ENCODE assay signal across 8 cellular contexts in genomic region chr5:148912714-148913398, GRCh38.
A peak's percentile ranks its signal among the peaks of the same experiment; 100 is the strongest.
DNase-seq lines count a peak whose midpoint lies in the region; ATAC-seq and TF ChIP-seq lines count a peak whose summit lies in the region.

No MANE protein-coding gene starts in this region.

- TF ChIP-seq POLR2A in prostate gland (IDR thresholded peaks at IDR 0.05): no peak

- peak; percentile 24 for TF ChIP-seq CTCF in fibroblast of mammary gland (conservative IDR thresholded peaks at IDR 0.05; ENCODE audit: control insufficient read depth, insufficient read depth, low read depth, low read length)
- peak in 3 of 4 experiments; percentile 22 to 57 (median 54) for TF ChIP-seq CTCF in prostate gland (IDR thresholded peaks at IDR 0.05)

- H3K36me3 ChIP-seq in GM23248 (ENCODE audit: low read depth): no peaks in the 10 kb centered on the region
- H3K36me3 ChIP-seq in SJCRH30: no peaks in the 10 kb centered on the region
- no peaks in the 10 kb centered on the region for H3K36me3 ChIP-seq in prostate gland

- H3K27ac ChIP-seq in GM23248 (peak overlapping the region; percentile 90), SJCRH30 (peak overlapping the region; percentile 51), prostate gland (no peak overlapping the region)

- no peaks in the 10 kb centered on the region for H3K27me3 ChIP-seq in GM23248 (replicated peaks; ENCODE audit: insufficient read depth)
- no peaks in the 10 kb centered on the region for H3K27me3 ChIP-seq in SJCRH30
- H3K27me3 ChIP-seq in prostate gland (replicated peaks; ENCODE audit: insufficient read depth): no peaks in the 10 kb centered on the region

- H3K9me3 ChIP-seq in GM23248 (ENCODE audit: low read depth) (no peaks in the 10 kb centered on the region), SJCRH30 (replicated peaks) (no peaks in the 10 kb centered on the region), prostate gland (no peaks in the 10 kb centered on the region)

- ATAC-seq in HG02623 (IDR thresholded peaks at IDR 0.05; ENCODE audit: unreplicated experiment): no peak

- H3K4me3 ChIP-seq in GM23248 (peak overlapping the region; percentile 35), SJCRH30 (no peak overlapping the region), fibroblast of mammary gland (ENCODE audit: control insufficient read depth, low read depth, low read length) (no peak overlapping the region), prostate gland (no peak overlapping the region)

- H3K9ac ChIP-seq in GM23248: peak overlapping the region; percentile 67

- 12 to 14% methylated on average over 9 of the region's 9 CpGs for WGBS in GM23248 (ENCODE audit: low coverage in 1 of 2, low lambda C conversion rate in 2 of 2, missing lambda C conversion rate in 2 of 2), 2 experiments
- WGBS in prostate gland: 47% methylated on average over 9 of the region's 9 CpGs

- DNase-seq in GM23248 (peak; percentile 99), SJCRH30 (peak; percentile 67 to 70), fibroblast of mammary gland (ENCODE audit: low read depth) (peak; percentile 97), prostate gland (ENCODE audit: low spot score) (no peak), SHP77 treated with DMSO at 0.1 percent for 48 hours (lab: John Stamatoyannopoulos, UW) (no peak), NOMO-1 treated with dmso at 0.1 percent for 144 hours (lab: John Stamatoyannopoulos, UW; ENCODE audit: unreplicated experiment) (no peak), NCI-H128 (lab: John Stamatoyannopoulos, UW; ENCODE audit: unreplicated experiment) (no peak)

- peak overlapping the region; percentile 55 for H2AFZ ChIP-seq in GM23248

- H4K20me1 ChIP-seq in GM23248 (ENCODE audit: insufficient read depth): no peaks in the 10 kb centered on the region

- H3K4me1 ChIP-seq in GM23248 (ENCODE audit: insufficient read depth) (peaks cover 45% of the 10 kb centered on the region), SJCRH30 (peaks cover 45% of the 10 kb centered on the region), prostate gland (replicated peaks) (peaks cover 4% of the 10 kb centered on the region)

- peak overlapping the region; percentile 56 for H3K4me2 ChIP-seq in GM23248 (ENCODE audit: unreplicated experiment)

- in situ Hi-C loops in GM23248 (cut with MboI): no loop called here

- H3K79me2 ChIP-seq in GM23248 (ENCODE audit: insufficient read depth): no peaks in the 10 kb centered on the region

- intact Hi-C loops in prostate gland (cut with DNase I): no loop called here

- H3F3A ChIP-seq in GM23248 (ENCODE audit: insufficient read depth): peaks cover 41% of the 10 kb centered on the region

- no peaks in the 10 kb centered on the region for H3K9me2 ChIP-seq in GM23248 (ENCODE audit: insufficient read depth)

Comparison
In these comparisons a context has a peak if more than half of its experiments do, and no peak if none do; other contexts are left out.
1. DNase-seq: peak in GM23248 (single experiment), SJCRH30 (2 of 2) and fibroblast of mammary gland (single experiment); none in prostate gland (single experiment), SHP77 treated with DMSO at 0.1 percent for 48 hours (single experiment), NOMO-1 treated with dmso at 0.1 percent for 144 hours (single experiment) and NCI-H128 (single experiment).
2. H3K27ac ChIP-seq: peak in GM23248 (single experiment) and SJCRH30 (single experiment); none in prostate gland (0 of 2).